Comparison of ENCODE assay signal across 8 cellular contexts in the genomic region with DNA sequence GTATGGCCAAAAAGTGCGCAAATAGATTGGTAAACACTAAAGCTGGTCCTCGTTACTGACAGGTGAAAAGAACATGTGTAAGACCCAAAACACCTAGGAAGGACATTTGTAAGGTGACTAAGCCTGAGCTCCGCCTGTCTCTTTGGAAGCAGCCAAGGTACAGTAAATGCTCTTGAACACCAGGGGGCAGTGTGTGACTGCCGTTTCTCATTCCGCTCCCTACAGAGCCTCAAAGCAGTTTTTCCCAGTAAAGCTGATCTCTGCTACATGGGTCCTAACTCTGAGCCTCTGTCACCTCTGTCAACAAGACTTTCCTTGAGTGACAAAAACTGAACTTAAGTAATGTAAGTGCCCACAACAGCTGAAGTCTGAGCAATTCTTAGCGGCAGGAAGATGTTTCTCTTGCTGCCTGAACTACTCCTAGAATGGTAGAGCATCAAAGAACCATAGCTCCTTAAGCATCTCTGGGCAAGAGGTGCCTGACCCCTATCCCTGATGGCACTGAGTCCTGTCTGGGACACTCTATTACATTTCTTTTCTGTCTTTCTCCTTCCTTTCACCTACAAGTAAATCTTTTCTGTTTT.
DNase-seq lines count a peak whose midpoint lies in the region; ATAC-seq and TF ChIP-seq lines count a peak whose summit lies in the region.

No MANE protein-coding gene starts in this region.

- H3K27ac ChIP-seq in C4-2B (no peak overlapping the region), dorsolateral prefrontal cortex (no peak overlapping the region)

- no peak overlapping the region for H3K4me3 ChIP-seq in dorsolateral prefrontal cortex

- peak; percentile 73 for ATAC-seq in GM19023 (IDR thresholded peaks at IDR 0.05; ENCODE audit: unreplicated experiment)
- peak; percentile 82 for ATAC-seq in HG03097 (IDR thresholded peaks at IDR 0.05; ENCODE audit: low FRiP score, unreplicated experiment)

- TF ChIP-seq CTCF in C4-2B (conservative IDR thresholded peaks at IDR 0.05), result peak; percentile 87
- peak; percentile 86 to 97 (median 93) for TF ChIP-seq CTCF in dorsolateral prefrontal cortex (IDR thresholded peaks at IDR 0.05 in 54 of 56, conservative IDR thresholded peaks at IDR 0.05 in 2 of 56; ENCODE audit: low read depth in 1 of 56, partially characterized antibody in 56 of 56)

- intact Hi-C loops in dorsolateral prefrontal cortex (cut with DNase I), result loop anchor here (5.0 to 10.0 kb wide), 3 partner anchors 891 to 1324 kb away; no protein-coding TSS in a partner anchor

- DNase-seq in NCI-H226 (peak; percentile 67), dorsolateral prefrontal cortex (peak in 8 of 10 donors; percentile 40 to 80 (median 66)), lung microvascular endothelial cell (ENCODE audit: low read depth in 2 of 2) (peak; percentile 77 to 84)
- DNase-seq in activated CD4-positive, alpha-beta T cell treated with anti-CD3 and anti-CD28 coated beads for 4 hours, result peak; percentile 30 to 47
- peak; percentile 60 for DNase-seq in stimulated activated CD8-positive, alpha-beta memory T cell treated with anti-CD3 and anti-CD28 coated beads, Interleukin-4, amount 100 ng/mL, for 48 hours

- no peaks in the 10 kb centered on the region for H3K27me3 ChIP-seq in dorsolateral prefrontal cortex
